ENCODE assay signal across 7 cellular contexts in genomic region chr5:89005990-89006389, GRCh38.
"Had no signal": no experiment of that assay in that cellular context is flagged by ENCODE, and none has a peak within 500 bp of the region (broad histone marks: within the 10 kb centered on the region; RNA-seq: fewer than 3 reads in every experiment).

No MANE protein-coding gene starts in this region.

- H3K27ac Mint-ChIP-seq: HFFc6 had no signal

- ATAC-seq: HCT116, K562 had no signal

- H3K4me3 Mint-ChIP-seq: HFFc6 had no signal

- DNase-seq: GM23248, GOT3, H7, HFFc6, IMR-90 had no signal
